27 cellular contexts compared by ENCODE assay signal in genomic region chr18:59669872-59670657, GRCh38. TPM values are rescaled to one million over a fixed set of nuclear protein-coding genes. Genes with fewer than 3 reads are reported as not detected.
DNase-seq lines count a peak whose midpoint lies in the region; ATAC-seq and TF ChIP-seq lines count a peak whose summit lies in the region.
"Had no signal": no experiment of that assay in that cellular context is flagged by ENCODE, and none has a peak within 500 bp of the region (broad histone marks: within the 10 kb centered on the region; RNA-seq: fewer than 3 reads in every experiment).

No MANE protein-coding gene starts in this region.

- H3K4me1 ChIP-seq in upper lobe of left lung = peaks cover 0 to 7% (median 0%) of the 10 kb centered on the region in 4 donors
- H3K4me1 ChIP-seq in naive thymus-derived CD4-positive, alpha-beta T cell (ENCODE audit: control insufficient read depth in 2 of 2, insufficient read depth in 2 of 2, low read length in 2 of 2) = no peaks in the 10 kb centered on the region
- H3K4me1 ChIP-seq: BLaER1, HAP-1, heart left ventricle had no signal

- H3K27ac Mint-ChIP-seq in naive thymus-derived CD4-positive, alpha-beta T cell = no peak overlapping the region
- no peak overlapping the region for H3K27ac Mint-ChIP-seq in chondrocyte (ENCODE audit: unreplicated experiment)
- H3K27ac Mint-ChIP-seq: effector memory CD8-positive, alpha-beta T cell; IgD-negative memory B cell; progenitor cell of endocrine pancreas had no signal

- H3K27ac ChIP-seq in upper lobe of left lung = peak overlapping the region in 3 of 4 donors; percentile 4 to 6 (median 4)
- no peak overlapping the region for H3K27ac ChIP-seq in naive thymus-derived CD4-positive, alpha-beta T cell (ENCODE audit: low read depth, low read length)
- H3K27ac ChIP-seq: BLaER1, PC-9 had no signal

- intact Hi-C loops in naive thymus-derived CD4-positive, alpha-beta T cell (cut with micrococcal nuclease) = no loop called here

- no peak for TF ChIP-seq EP300 in upper lobe of left lung (IDR thresholded peaks at IDR 0.05)

- H3K36me3 Mint-ChIP-seq in naive thymus-derived CD4-positive, alpha-beta T cell = no peaks in the 10 kb centered on the region
- no peaks in the 10 kb centered on the region for H3K36me3 Mint-ChIP-seq in chondrocyte (ENCODE audit: low read depth)
- H3K36me3 Mint-ChIP-seq: brain, IgD-negative memory B cell had no signal

- ATAC-seq in upper lobe of left lung (ENCODE audit: low FRiP score in 2 of 2) = no peak
- ATAC-seq in naive thymus-derived CD4-positive, alpha-beta T cell = no peak
- ATAC-seq in HG02763 (IDR thresholded peaks at IDR 0.05; ENCODE audit: unreplicated experiment) = no peak
- ATAC-seq: effector memory CD8-positive, alpha-beta T cell; heart left ventricle; Right ventricle myocardium inferior had no signal

- H3K27me3 ChIP-seq in upper lobe of left lung = no peaks in the 10 kb centered on the region
- no peaks in the 10 kb centered on the region for H3K27me3 ChIP-seq in naive thymus-derived CD4-positive, alpha-beta T cell (ENCODE audit: control insufficient read depth in 2 of 2, insufficient read depth in 2 of 2, low read length in 2 of 2)
- H3K27me3 ChIP-seq: BLaER1, esophagus squamous epithelium, heart left ventricle had no signal

- WGBS in upper lobe of left lung, 2 donors = 79 to 82% methylated on average over 6 of the region's 6 CpGs

- no peaks in the 10 kb centered on the region for H3K4me1 Mint-ChIP-seq in naive thymus-derived CD4-positive, alpha-beta T cell
- H3K4me1 Mint-ChIP-seq in chondrocyte (ENCODE audit: low read depth) = peaks cover 11% of the 10 kb centered on the region
- H3K4me1 Mint-ChIP-seq: IgD-negative memory B cell had no signal

- CTCF ChIA-PET in naive thymus-derived CD4-positive, alpha-beta T cell (lab: Charles Lee) = no interaction called here

- H3K4me3 ChIP-seq in foreskin fibroblast (ENCODE audit: low read depth in 1 of 2, low read length in 2 of 2) (no peak overlapping the region), upper lobe of left lung (no peak overlapping the region)
- H3K4me3 ChIP-seq in naive thymus-derived CD4-positive, alpha-beta T cell (ENCODE audit: low read length) = no peak overlapping the region
- H3K4me3 ChIP-seq: BLaER1, esophagus squamous epithelium, HAP-1, heart left ventricle, PC-9 had no signal

- H3K4me3 Mint-ChIP-seq in naive thymus-derived CD4-positive, alpha-beta T cell = no peak overlapping the region
- H3K4me3 Mint-ChIP-seq in chondrocyte (ENCODE audit: unreplicated experiment) = no peak overlapping the region
- H3K4me3 Mint-ChIP-seq: brain; effector memory CD8-positive, alpha-beta T cell; IgD-negative memory B cell had no signal

- H3K9me3 ChIP-seq in upper lobe of left lung = no peaks in the 10 kb centered on the region
- no peaks in the 10 kb centered on the region for H3K9me3 ChIP-seq in naive thymus-derived CD4-positive, alpha-beta T cell (ENCODE audit: control insufficient read depth in 2 of 3, low read length in 3 of 3)
- H3K9me3 ChIP-seq: BLaER1, esophagus squamous epithelium, HAP-1, heart left ventricle had no signal

- peaks cover 0 to 23% (median 5%) of the 10 kb centered on the region in 5 donors for H3K27me3 Mint-ChIP-seq in naive thymus-derived CD4-positive, alpha-beta T cell
- H3K27me3 Mint-ChIP-seq in chondrocyte (ENCODE audit: low read depth) = no peaks in the 10 kb centered on the region

- DNase-seq in GM04504 (ENCODE audit: low read depth) = peak; percentile 76
- DNase-seq in amniotic epithelial cell (ENCODE audit: low read depth) = peak; percentile 84
- peak; percentile 80 to 93 for DNase-seq in foreskin fibroblast
- no peak for DNase-seq in upper lobe of left lung
- DNase-seq in naive thymus-derived CD4-positive, alpha-beta T cell = no peak
- no peak for DNase-seq in chondrocyte (ENCODE audit: low spot score)
- DNase-seq: activated CD4-positive, alpha-beta T cell treated with anti-CD3 and anti-CD28 coated beads for 4 hours; activated naive CD4-positive, alpha-beta T cell; activated T-cell treated with anti-CD3 and anti-CD28 coated beads, Interleukin-2, amount 50 U/mL, for 48 hours; effector memory CD8-positive, alpha-beta T cell; esophagus squamous epithelium; GDM1; heart left ventricle; kidney glomerular epithelial cell; NCI-H1105; NCI-H1930; NCI-H524; PC-9; stimulated activated naive CD4-positive, alpha-beta T cell treated with Interleukin-2 at 50 U/mL for 16 hours; T-helper 2 cell had no signal

- no peak for TF ChIP-seq POLR2A in upper lobe of left lung (IDR thresholded peaks at IDR 0.05)

- POLR2A ChIA-PET in naive thymus-derived CD4-positive, alpha-beta T cell (lab: Charles Lee) = no interaction called here

- TF ChIP-seq CTCF in foreskin fibroblast (IDR thresholded peaks at IDR 0.05; ENCODE audit: low read depth, low read length) (no peak), upper lobe of left lung (IDR thresholded peaks at IDR 0.05) (no peak), chondrocyte (IDR thresholded peaks at IDR 0.05) (no peak)

- peaks cover 0 to 6% (median 0%) of the 10 kb centered on the region in 11 donors for H3K9me3 Mint-ChIP-seq in naive thymus-derived CD4-positive, alpha-beta T cell
- no peaks in the 10 kb centered on the region for H3K9me3 Mint-ChIP-seq in chondrocyte (ENCODE audit: low read depth)

- H3K36me3 ChIP-seq in upper lobe of left lung = no peaks in the 10 kb centered on the region
- H3K36me3 ChIP-seq in naive thymus-derived CD4-positive, alpha-beta T cell (ENCODE audit: control insufficient read depth in 2 of 3, insufficient read depth in 3 of 3, low read length in 3 of 3) = no peaks in the 10 kb centered on the region
- H3K36me3 ChIP-seq: BLaER1, esophagus squamous epithelium, HAP-1, heart left ventricle had no signal

RNA-seq across cellular contexts. Expression of gene CCBE1, which starts 27.2 kb away (rescaled TPM):
- total RNA-seq in upper lobe of left lung (10 to 100 TPM in 4 of 6 donors, 1 to 10 TPM in 2; 8.7 to 23.6 (median 12.3) TPM), chondrocyte (0.38 to 1.8 TPM (median 0.72 TPM) in 3 replicates)
- not detected for total RNA-seq in naive thymus-derived CD4-positive, alpha-beta T cell
- polyA plus RNA-seq in naive thymus-derived CD4-positive, alpha-beta T cell = not detected
- polyA plus RNA-seq: IgD-negative memory B cell had no signal

Comparison
In these comparisons a context has a peak if more than half of its experiments do, and no peak if none do; other contexts are left out.
1. DNase-seq: peak in GM04504 (single experiment), amniotic epithelial cell (single experiment) and foreskin fibroblast (2 of 2); none in upper lobe of left lung (0 of 2), naive thymus-derived CD4-positive, alpha-beta T cell (0 of 9) and chondrocyte (single experiment).